22 cellular contexts compared by ENCODE assay signal in genomic region chr3:44109997-44110396, GRCh38.
"Had no signal": no experiment of that assay in that cellular context is flagged by ENCODE, and none has a peak within 500 bp of the region (broad histone marks: within the 10 kb centered on the region; RNA-seq: fewer than 3 reads in every experiment).

No MANE protein-coding gene starts in this region.

- H3K36me3 Mint-ChIP-seq: naive B cell, type B pancreatic cell had no signal

- DNase-seq: colonic mucosa; dermis blood vessel endothelial cell; esophagus squamous epithelium; foreskin fibroblast; kidney; left cardiac atrium; left ventricle myocardium inferior; lower lobe of right lung; mesenchymal stem cell; naive B cell; nephron progenitor cell; posterior cingulate gyrus; spleen; stimulated activated CD4-positive, alpha-beta T cell treated with anti-CD3 and anti-CD28 coated beads, Interleukin-15, amount 100 ng/mL, for 24 hours; stimulated activated CD4-positive, alpha-beta T cell treated with anti-CD3 and anti-CD28 coated beads, Interleukin-1b, Interleukin-23, amount 100 ng/mL, for 48 hours; stimulated activated CD4-positive, alpha-beta T cell treated with anti-CD3 and anti-CD28 coated beads, Interleukin-4, amount 100 ng/mL, for 4 hours; stimulated activated naive CD4-positive, alpha-beta T cell; stomach had no signal

- H3K4me3 ChIP-seq: colonic mucosa, esophagus squamous epithelium, hepatocyte, left ventricle myocardium inferior, lower lobe of right lung, spleen, stomach had no signal

- H3K27me3 ChIP-seq: colonic mucosa, hepatocyte had no signal

- H3K4me1 ChIP-seq: colonic mucosa, left ventricle myocardium inferior, lower lobe of right lung, spleen, stomach had no signal

- H3K27ac Mint-ChIP-seq: naive B cell, nephron progenitor cell, type B pancreatic cell had no signal

- ATAC-seq: lower lobe of right lung, sciatic nerve had no signal

- H3K36me3 ChIP-seq: colonic mucosa, esophagus squamous epithelium, left ventricle myocardium inferior, lower lobe of right lung, neutrophil, spleen, stomach had no signal

- H3K4me1 Mint-ChIP-seq: naive B cell had no signal

- H3K79me2 ChIP-seq: hepatocyte had no signal

- H3K4me3 Mint-ChIP-seq: naive B cell, nephron progenitor cell, type B pancreatic cell had no signal

- H3K4me2 ChIP-seq: hepatocyte had no signal

- H3K9me3 ChIP-seq: colonic mucosa, esophagus squamous epithelium, left ventricle myocardium inferior, lower lobe of right lung, neutrophil, spleen, stomach had no signal

- H3K9me3 Mint-ChIP-seq: naive B cell, nephron progenitor cell, type B pancreatic cell had no signal

- H3K27ac ChIP-seq: colonic mucosa, esophagus squamous epithelium, hepatocyte, left ventricle myocardium inferior, lower lobe of right lung, neutrophil, spleen, stomach had no signal
